In genomic region chr13:27403727-27404385, GRCh38 we compare ENCODE assay signal across 12 cellular contexts. TPM values are rescaled to one million over a fixed set of nuclear protein-coding genes. Genes with fewer than 3 reads are reported as not detected.
DNase-seq lines count a peak whose midpoint lies in the region; ATAC-seq, FAIRE-seq and TF ChIP-seq lines count a peak whose summit lies in the region.
"Had no signal": no experiment of that assay in that cellular context is flagged by ENCODE, and none has a peak within 500 bp of the region (broad histone marks: within the 10 kb centered on the region; RNA-seq: fewer than 3 reads in every experiment).

No MANE protein-coding gene starts in this region.

- H3K27me3 Mint-ChIP-seq in natural killer cell treated with Interleukin-12 subunit alpha and Interleukin-12 subunit beta and Interleukin-15 and Interleukin-18, amount 100 ng/mL, for 72 hours: peaks cover 6 to 8% of the 10 kb centered on the region in 2 donors

- ATAC-seq in upper lobe of left lung (ENCODE audit: low FRiP score in 2 of 2): no peak
- no peak for ATAC-seq in natural killer cell treated with Interleukin-12 subunit alpha and Interleukin-12 subunit beta and Interleukin-15 and Interleukin-18, amount 100 ng/mL, for 72 hours
- ATAC-seq: GM12878 had no signal

- 80% methylated on average over 9 of the region's 10 CpGs for WGBS in esophagus muscularis mucosa
- 51% methylated on average over 10 of the region's 10 CpGs for WGBS in upper lobe of left lung, 2 donors

- TF ChIP-seq EP300 in esophagus muscularis mucosa (IDR thresholded peaks at IDR 0.05): no peak
- no peak for TF ChIP-seq EP300 in upper lobe of left lung (IDR thresholded peaks at IDR 0.05)

- H3K27me3 ChIP-seq in esophagus muscularis mucosa (peaks cover 0 to 7% (median 0%) of the 10 kb centered on the region in 4 donors), muscle layer of duodenum (ENCODE audit: low read depth, low read length) (no peaks in the 10 kb centered on the region), upper lobe of left lung (no peaks in the 10 kb centered on the region)

- no peak overlapping the region for H3K27ac Mint-ChIP-seq in natural killer cell treated with Interleukin-12 subunit alpha and Interleukin-12 subunit beta and Interleukin-15 and Interleukin-18, amount 100 ng/mL, for 72 hours
- H3K27ac Mint-ChIP-seq: memory B cell had no signal

- H3K4me1 ChIP-seq in esophagus muscularis mucosa: peaks cover 14 to 25% (median 18%) of the 10 kb centered on the region in 4 donors
- peaks cover 0 to 11% of the 10 kb centered on the region in 2 donors for H3K4me1 ChIP-seq in muscle layer of duodenum (ENCODE audit: control insufficient read depth in 1 of 2, insufficient read depth in 2 of 2, low read length in 2 of 2)
- peaks cover 3 to 10% (median 6%) of the 10 kb centered on the region in 4 donors for H3K4me1 ChIP-seq in upper lobe of left lung

- DNase-seq in NCI-H748 (lab: John Stamatoyannopoulos, UW; ENCODE audit: unreplicated experiment): peak; percentile 38
- DNase-seq in NCI-H748 treated with DMSO at 0.1 percent for 48 hours (lab: John Stamatoyannopoulos, UW): no peak
- no peak for DNase-seq in esophagus muscularis mucosa (ENCODE audit: extremely low spot score)
- DNase-seq in upper lobe of left lung: no peak
- no peak for DNase-seq in natural killer cell treated with Interleukin-12 subunit alpha and Interleukin-12 subunit beta and Interleukin-15 and Interleukin-18, amount 100 ng/mL, for 72 hours (ENCODE audit: low spot score)
- no peak for DNase-seq in GM12892 (ENCODE audit: insufficient read length)
- DNase-seq in frontal cortex (ENCODE audit: low spot score in 2 of 2): no peak
- DNase-seq: NCI-H510A had no signal

- no peak overlapping the region for H3K4me3 Mint-ChIP-seq in natural killer cell treated with Interleukin-12 subunit alpha and Interleukin-12 subunit beta and Interleukin-15 and Interleukin-18, amount 100 ng/mL, for 72 hours
- H3K4me3 Mint-ChIP-seq: memory B cell had no signal

- no peak overlapping the region for H3K4me3 ChIP-seq in esophagus muscularis mucosa
- H3K4me3 ChIP-seq in muscle layer of duodenum (ENCODE audit: low read depth in 1 of 2, low read length in 2 of 2): no peak overlapping the region
- no peak overlapping the region for H3K4me3 ChIP-seq in upper lobe of left lung
- H3K4me3 ChIP-seq: GM12878 had no signal

- intact Hi-C loops in esophagus muscularis mucosa (cut with DNase I): no loop called here

- H3K9me3 Mint-ChIP-seq in natural killer cell treated with Interleukin-12 subunit alpha and Interleukin-12 subunit beta and Interleukin-15 and Interleukin-18, amount 100 ng/mL, for 72 hours: no peaks in the 10 kb centered on the region
- H3K9me3 Mint-ChIP-seq: memory B cell had no signal

- H3K4me1 Mint-ChIP-seq in natural killer cell treated with Interleukin-12 subunit alpha and Interleukin-12 subunit beta and Interleukin-15 and Interleukin-18, amount 100 ng/mL, for 72 hours (ENCODE audit: low read depth in 2 of 2): peaks cover 0 to 3% of the 10 kb centered on the region in 2 donors

- H3K27ac ChIP-seq in esophagus muscularis mucosa (replicated peaks in 1 of 4) (peak overlapping the region; percentile 53 to 82 (median 69)), muscle layer of duodenum (ENCODE audit: low read length) (peak overlapping the region; percentile 64), upper lobe of left lung (peak overlapping the region; percentile 13 to 56 (median 40))
- H3K27ac ChIP-seq: 22Rv1 had no signal

- TF ChIP-seq CTCF in esophagus muscularis mucosa (IDR thresholded peaks at IDR 0.05) (no peak), upper lobe of left lung (IDR thresholded peaks at IDR 0.05) (no peak)

- no peaks in the 10 kb centered on the region for H3K36me3 ChIP-seq in esophagus muscularis mucosa
- no peaks in the 10 kb centered on the region for H3K36me3 ChIP-seq in muscle layer of duodenum (ENCODE audit: control insufficient read depth in 1 of 2, insufficient read depth in 2 of 2, low read length in 2 of 2)
- no peaks in the 10 kb centered on the region for H3K36me3 ChIP-seq in upper lobe of left lung

- FAIRE-seq in GM12892 (lab: Jason Lieb, UNC) (no peak), frontal cortex (lab: Jason Lieb, UNC) (no peak)
- FAIRE-seq: GM12878 had no signal

- H3K36me3 Mint-ChIP-seq in natural killer cell treated with Interleukin-12 subunit alpha and Interleukin-12 subunit beta and Interleukin-15 and Interleukin-18, amount 100 ng/mL, for 72 hours: no peaks in the 10 kb centered on the region
- H3K36me3 Mint-ChIP-seq: memory B cell had no signal

- TF ChIP-seq POLR2A in esophagus muscularis mucosa (IDR thresholded peaks at IDR 0.05; ENCODE audit: low read depth) (no peak), upper lobe of left lung (IDR thresholded peaks at IDR 0.05) (no peak), GM12892 (IDR thresholded peaks at IDR 0.05; ENCODE audit: low read depth, low read length) (no peak)

- H3K9me3 ChIP-seq in esophagus muscularis mucosa: no peaks in the 10 kb centered on the region
- H3K9me3 ChIP-seq in muscle layer of duodenum (ENCODE audit: control insufficient read depth in 1 of 2, low read length in 2 of 2): no peaks in the 10 kb centered on the region
- no peaks in the 10 kb centered on the region for H3K9me3 ChIP-seq in upper lobe of left lung

RNA-seq across cellular contexts. Expression of gene GTF3A, which starts 20.6 kb away (rescaled TPM):
- 100 to 1,000 TPM; 129 to 197 (median 140) TPM for total RNA-seq in esophagus muscularis mucosa
- 100 to 1,000 TPM in 3 of 6 donors, 10 to 100 TPM in 3; 29.3 to 104 (median 85.6) TPM for total RNA-seq in upper lobe of left lung
- total RNA-seq in natural killer cell treated with Interleukin-12 subunit alpha and Interleukin-12 subunit beta and Interleukin-15 and Interleukin-18, amount 100 ng/mL, for 72 hours: 100 to 1,000 TPM; 107 to 244 TPM
- 290 TPM for polyA plus RNA-seq in GM12892 (2012; ENCODE audit: missing spikeins)
- 94.6 TPM for total RNA-seq in frontal cortex

RNA-seq across cellular contexts. Expression of gene MTIF3, which starts 46.5 kb away (rescaled TPM):
- total RNA-seq in esophagus muscularis mucosa (10 to 100 TPM; 45.1 to 86.6 (median 67.5) TPM), upper lobe of left lung (100 to 1,000 TPM in 1 of 6 donors, 10 to 100 TPM in 5; 31.2 to 104 (median 38.8) TPM), frontal cortex (40.4 TPM)
- total RNA-seq in natural killer cell treated with Interleukin-12 subunit alpha and Interleukin-12 subunit beta and Interleukin-15 and Interleukin-18, amount 100 ng/mL, for 72 hours: 10 to 100 TPM; 31.4 to 41.8 TPM
- polyA plus RNA-seq in GM12892 (2012; ENCODE audit: missing spikeins): 46.9 TPM
